ENCODE assay signal across 15 cellular contexts in genomic region chr14:92964124-92965109, GRCh38. TPM values are rescaled to one million over a fixed set of nuclear protein-coding genes. Genes with fewer than 3 reads are reported as not detected.
DNase-seq lines count a peak whose midpoint lies in the region; ATAC-seq and TF ChIP-seq lines count a peak whose summit lies in the region.
"Had no signal": no experiment of that assay in that cellular context is flagged by ENCODE, and none has a peak within 500 bp of the region (broad histone marks: within the 10 kb centered on the region; RNA-seq: fewer than 3 reads in every experiment).

No MANE protein-coding gene starts in this region.

- H3K4me2 ChIP-seq in BLaER1 treated with 17β-estradiol and CSF1 and Interleukin-3, amounts not matched to agents 10 nM and 100 nM = peak overlapping the region in 9 of 11 experiments; percentile 4 to 50 (median 26); a peak in 12 of 22 replicates
- H3K4me2 ChIP-seq in osteoblast (ENCODE audit: insufficient read depth, low read length) = no peak overlapping the region

- no peak for TF ChIP-seq CTCF in left ventricle myocardium inferior (IDR thresholded peaks at IDR 0.05; ENCODE audit: borderline replicate concordance)
- no peak for TF ChIP-seq CTCF in osteoblast (IDR thresholded peaks at IDR 0.05; ENCODE audit: extremely low read depth, low read depth, low read length)

- no peak for DNase-seq in SJSA1 (ENCODE audit: low read depth in 1 of 2, low spot score in 2 of 2)
- DNase-seq in left ventricle myocardium inferior = peak; percentile 20
- peak; percentile 63 for DNase-seq in osteoblast (ENCODE audit: insufficient read length, low spot score, missing footprints)
- DNase-seq in activated gamma-delta T cell treated with Interleukin-2 at 50 U/mL for 16 hours = no peak
- no peak for DNase-seq in GOT3 (lab: John Stamatoyannopoulos, UW)
- DNase-seq: activated CD4-positive, CD25-positive, alpha-beta regulatory T cell treated with anti-CD3 and anti-CD28 coated beads, Interleukin-2, amount 50 U/mL, for 72 hours; activated T-cell treated with anti-CD3 and anti-CD28 coated beads for 4 hours; DMS 273 treated with DMSO at 0.1 percent for 48 hours; effector CD4-positive, alpha-beta T cell; foreskin melanocyte; naive thymus-derived CD4-positive, alpha-beta T cell had no signal

- no peak overlapping the region for H2AFZ ChIP-seq in osteoblast (ENCODE audit: low read length)

- H4K20me1 ChIP-seq in BLaER1 treated with 17β-estradiol and CSF1 and Interleukin-3, amounts not matched to agents 10 nM and 100 nM = peaks cover 0 to 87% (median 20%) of the 10 kb centered on the region in 11 experiments; a peak in 16 of 22 replicates
- H4K20me1 ChIP-seq in osteoblast (ENCODE audit: insufficient read depth, low read length) = peaks cover 9% of the 10 kb centered on the region

- H3K4me1 ChIP-seq in BLaER1 treated with 17β-estradiol and CSF1 and Interleukin-3, amounts not matched to agents 10 nM and 100 nM = peaks cover 6 to 15% (median 10%) of the 10 kb centered on the region in 10 experiments; a peak in 19 of 20 replicates
- peaks cover 59% of the 10 kb centered on the region for H3K4me1 ChIP-seq in SJSA1 (replicated peaks)
- peaks cover 54% of the 10 kb centered on the region for H3K4me1 ChIP-seq in left ventricle myocardium inferior
- H3K4me1 ChIP-seq in osteoblast (ENCODE audit: insufficient read depth, low read length) = peaks cover 14% of the 10 kb centered on the region
- H3K4me1 ChIP-seq: suprapubic skin had no signal

- H3K9me3 ChIP-seq in BLaER1 treated with 17β-estradiol and CSF1 and Interleukin-3, amounts not matched to agents 10 nM and 100 nM (replicated peaks in 1 of 11) = peaks cover 0 to 35% (median 14%) of the 10 kb centered on the region in 11 experiments; a peak in 13 of 22 replicates
- H3K9me3 ChIP-seq in SJSA1 (replicated peaks) (no peaks in the 10 kb centered on the region), left ventricle myocardium inferior (replicated peaks) (no peaks in the 10 kb centered on the region), osteoblast (ENCODE audit: low read depth, low read length) (peaks cover 2% of the 10 kb centered on the region)
- H3K9me3 ChIP-seq: suprapubic skin had no signal

- H3K27ac ChIP-seq in BLaER1 treated with 17β-estradiol and CSF1 and Interleukin-3, amounts not matched to agents 10 nM and 100 nM = no peak overlapping the region
- peak overlapping the region; percentile 64 for H3K27ac ChIP-seq in SJSA1
- H3K27ac ChIP-seq in left ventricle myocardium inferior (replicated peaks) = peak overlapping the region; percentile 86
- H3K27ac ChIP-seq in osteoblast (ENCODE audit: low read depth, low read length) = no peak overlapping the region
- H3K27ac ChIP-seq: suprapubic skin had no signal

- H3K36me3 ChIP-seq in BLaER1 treated with 17β-estradiol and CSF1 and Interleukin-3, amounts not matched to agents 10 nM and 100 nM = peaks cover 7 to 61% (median 30%) of the 10 kb centered on the region in 11 experiments; a peak in 18 of 22 replicates
- H3K36me3 ChIP-seq in SJSA1 (peaks cover 25% of the 10 kb centered on the region), left ventricle myocardium inferior (peaks cover 22% of the 10 kb centered on the region), osteoblast (ENCODE audit: insufficient read depth, low read length) (no peaks in the 10 kb centered on the region)

- H3K79me2 ChIP-seq in osteoblast (ENCODE audit: insufficient read depth, low read length) = no peaks in the 10 kb centered on the region

- no peak for ATAC-seq in HG03460 (IDR thresholded peaks at IDR 0.05; ENCODE audit: unreplicated experiment)
- no peak for ATAC-seq in HG02970 (IDR thresholded peaks at IDR 0.05; ENCODE audit: low FRiP score, unreplicated experiment)
- ATAC-seq: naive thymus-derived CD4-positive, alpha-beta T cell had no signal

- intact Hi-C loops in left ventricle myocardium inferior (cut with micrococcal nuclease) = no loop called here

- H3K27me3 ChIP-seq in BLaER1 treated with 17β-estradiol and CSF1 and Interleukin-3, amounts not matched to agents 10 nM and 100 nM = no peaks in the 10 kb centered on the region
- H3K27me3 ChIP-seq in SJSA1 (replicated peaks) (no peaks in the 10 kb centered on the region), left ventricle myocardium inferior (ENCODE audit: low read depth) (no peaks in the 10 kb centered on the region), osteoblast (ENCODE audit: insufficient read depth, low read length) (no peaks in the 10 kb centered on the region)
- H3K27me3 ChIP-seq: suprapubic skin had no signal

- H3K4me3 ChIP-seq in BLaER1 treated with 17β-estradiol and CSF1 and Interleukin-3, amounts not matched to agents 10 nM and 100 nM = no peak overlapping the region
- no peak overlapping the region for H3K4me3 ChIP-seq in SJSA1
- H3K4me3 ChIP-seq in left ventricle myocardium inferior = no peak overlapping the region
- H3K4me3 ChIP-seq in osteoblast (ENCODE audit: insufficient read depth, low read length) = no peak overlapping the region
- H3K4me3 ChIP-seq: suprapubic skin had no signal

- no peak overlapping the region for H3K9ac ChIP-seq in BLaER1 treated with 17β-estradiol and CSF1 and Interleukin-3, amounts not matched to agents 10 nM and 100 nM

RNA-seq across cellular contexts. Expression of gene CHGA, which starts 41.5 kb away (rescaled TPM):
- not detected in 2 replicates for total RNA-seq in SJSA1 (2014; rRNA removed; shearing (Covaris generic))
- total RNA-seq in left ventricle myocardium inferior (not detected), osteoblast (not detected in 2 replicates)
- total RNA-seq: naive thymus-derived CD4-positive, alpha-beta T cell had no signal

Comparison
In these comparisons a context has a peak if more than half of its experiments do, and no peak if none do; other contexts are left out.
1. H3K27ac ChIP-seq: peak in SJSA1 (single experiment) and left ventricle myocardium inferior (single experiment); none in BLaER1 treated with 17β-estradiol and CSF1 and Interleukin-3, amounts not matched to agents 10 nM and 100 nM (0 of 11) and osteoblast (single experiment).
2. DNase-seq: peak in left ventricle myocardium inferior (single experiment) and osteoblast (single experiment); none in SJSA1 (0 of 2), activated gamma-delta T cell treated with Interleukin-2 at 50 U/mL for 16 hours (single experiment) and GOT3 (single experiment).